24 cellular contexts compared by ENCODE assay signal in genomic region chr3:155031191-155031590, GRCh38. TPM values are rescaled to one million over a fixed set of nuclear protein-coding genes. Genes with fewer than 3 reads are reported as not detected.
A peak's percentile ranks its signal among the peaks of the same experiment; 100 is the strongest.
DNase-seq lines count a peak whose midpoint lies in the region; ATAC-seq and TF ChIP-seq lines count a peak whose summit lies in the region.
"Had no signal": no experiment of that assay in that cellular context is flagged by ENCODE, and none has a peak within 500 bp of the region (broad histone marks: within the 10 kb centered on the region; RNA-seq: fewer than 3 reads in every experiment).

No MANE protein-coding gene starts in this region.

- H3K4me1 ChIP-seq in A673 (ENCODE audit: insufficient read depth, low read length, poor library complexity, severe bottlenecking) (peaks cover 15% of the 10 kb centered on the region), mesenchymal stem cell (ENCODE audit: control insufficient read depth, insufficient read depth, low read depth, low read length) (peaks cover 2% of the 10 kb centered on the region)
- H3K4me1 ChIP-seq: esophagus muscularis mucosa, uterus had no signal

- H4K91ac ChIP-seq in mesenchymal stem cell (ENCODE audit: low read length) = no peak overlapping the region

- no peak overlapping the region for H3K14ac ChIP-seq in mesenchymal stem cell (ENCODE audit: low read length in 2 of 2)

- no peak for ATAC-seq in HG02571 (IDR thresholded peaks at IDR 0.05; ENCODE audit: unreplicated experiment)
- ATAC-seq: heart left ventricle, left lobe of liver, Panc1 had no signal

- no peak overlapping the region for H2BK12ac ChIP-seq in mesenchymal stem cell (ENCODE audit: low read length in 2 of 2)

- DNase-seq in A673 (ENCODE audit: low spot score) (peak; percentile 6), HFFc6 (no peak), dedifferentiated amniotic fluid mesenchymal stem cell (ENCODE audit: extremely low spot score) (peak; percentile 63), mesenchymal stem cell (no peak), mucosa of gallbladder (ENCODE audit: low spot score) (no peak), anterior cingulate cortex (lab: John Stamatoyannopoulos, UW) (no peak)
- no peak for DNase-seq in activated naive CD4-positive, alpha-beta T cell treated with anti-CD3 and anti-CD28 coated beads, Interleukin-2, amount 10 ng/mL, durations not matched to agents 7 days and 5 days
- DNase-seq: activated CD4-positive, alpha-beta memory T cell treated with anti-CD3 and anti-CD28 coated beads for 36 hours; activated gamma-delta T cell; amygdala; C1 segment of cervical spinal cord; effector CD8-positive, alpha-beta T cell; heart left ventricle; KG1; NCI-H2029 treated with DMSO at 0.1 percent for 48 hours; NCI-H446; uterus had no signal

- no peaks in the 10 kb centered on the region; the same call in 1 of the 2 replicates for H3K27me3 Mint-ChIP-seq in HFFc6 (ENCODE audit: insufficient read depth)
- no peaks in the 10 kb centered on the region for H3K27me3 Mint-ChIP-seq in activated naive CD4-positive, alpha-beta T cell treated with anti-CD3 and anti-CD28 coated beads, Interleukin-2, amount 10 ng/mL, durations not matched to agents 7 days and 5 days
- H3K27me3 Mint-ChIP-seq: activated CD4-positive, alpha-beta memory T cell treated with anti-CD3 and anti-CD28 coated beads for 36 hours; central memory CD8-positive, alpha-beta T cell had no signal

- no peak overlapping the region for H3K18ac ChIP-seq in mesenchymal stem cell (ENCODE audit: low read depth in 1 of 2, low read length in 2 of 2)

- H3K4me2 ChIP-seq in mesenchymal stem cell (ENCODE audit: low read length, poor library complexity, severe bottlenecking) = no peak overlapping the region

- POLR2A ChIA-PET in A673 (lab: Charles Lee; ENCODE audit: low non-redundant PET) = no interaction called here

- TF ChIP-seq CTCF in A673 (conservative IDR thresholded peaks at IDR 0.05; ENCODE audit: low read depth, low read length) = no peak
- TF ChIP-seq CTCF in HFFc6 (IDR thresholded peaks at IDR 0.05) = no peak

- no peak overlapping the region for H2BK120ac ChIP-seq in mesenchymal stem cell (ENCODE audit: low read depth, low read length)

- intact Hi-C loops in A673 (cut with micrococcal nuclease; ENCODE audit: unreplicated experiment) = no loop called here

- no peak overlapping the region for H2AK5ac ChIP-seq in mesenchymal stem cell (ENCODE audit: low read length, severe bottlenecking)

- peak overlapping the region; percentile 81 for H3K9ac ChIP-seq in mesenchymal stem cell (ENCODE audit: low read length)

- H3K9me3 Mint-ChIP-seq in HFFc6 = no peaks in the 10 kb centered on the region
- no peaks in the 10 kb centered on the region for H3K9me3 Mint-ChIP-seq in activated naive CD4-positive, alpha-beta T cell treated with anti-CD3 and anti-CD28 coated beads, Interleukin-2, amount 10 ng/mL, durations not matched to agents 7 days and 5 days
- H3K9me3 Mint-ChIP-seq: neural crest cell had no signal

- no peak overlapping the region for H2BK15ac ChIP-seq in mesenchymal stem cell (ENCODE audit: low read depth, poor library complexity, severe bottlenecking)

- H3K36me3 Mint-ChIP-seq in HFFc6 (ENCODE audit: low read depth) = no peaks in the 10 kb centered on the region
- no peaks in the 10 kb centered on the region for H3K36me3 Mint-ChIP-seq in activated naive CD4-positive, alpha-beta T cell treated with anti-CD3 and anti-CD28 coated beads, Interleukin-2, amount 10 ng/mL, durations not matched to agents 7 days and 5 days
- H3K36me3 Mint-ChIP-seq: activated CD4-positive, alpha-beta memory T cell treated with anti-CD3 and anti-CD28 coated beads for 36 hours had no signal

- no peak overlapping the region for H2BK5ac ChIP-seq in mesenchymal stem cell (ENCODE audit: low read depth, low read length, poor library complexity, severe bottlenecking)

- BruUV-seq in A673 (replicated peaks; lab: Mats Ljungman, UMichigan) = no TSS peak

- H3K27me3 ChIP-seq in A673 (replicated peaks; ENCODE audit: insufficient read depth, low read depth, low read length, poor library complexity) (no peaks in the 10 kb centered on the region), mesenchymal stem cell (ENCODE audit: control insufficient read depth in 1 of 2, insufficient read depth in 1 of 2, low read length in 2 of 2) (no peaks in the 10 kb centered on the region)
- H3K27me3 ChIP-seq: esophagus muscularis mucosa, heart left ventricle, uterus had no signal

- H4K8ac ChIP-seq in mesenchymal stem cell (ENCODE audit: low read length) = no peak overlapping the region

- H2AFZ ChIP-seq in mesenchymal stem cell (ENCODE audit: low read depth, low read length) = no peak overlapping the region

- H3K79me1 ChIP-seq in mesenchymal stem cell (replicated peaks; ENCODE audit: low read length, poor library complexity, severe bottlenecking) = no peaks in the 10 kb centered on the region

- H3K23ac ChIP-seq in mesenchymal stem cell (ENCODE audit: low read length in 2 of 2) = no peak overlapping the region

- H3K9me3 ChIP-seq in A673 (ENCODE audit: low read depth, low read length, poor library complexity, severe bottlenecking) = peaks cover 4% of the 10 kb centered on the region
- H3K9me3 ChIP-seq in mesenchymal stem cell (ENCODE audit: control insufficient read depth, low read length) = no peaks in the 10 kb centered on the region
- H3K9me3 ChIP-seq: esophagus muscularis mucosa, uterus had no signal

- H3K27ac ChIP-seq in A673 (ENCODE audit: low read depth, low read length, poor library complexity, severe bottlenecking) (no peak overlapping the region), mesenchymal stem cell (ENCODE audit: low read length, poor library complexity, severe bottlenecking) (no peak overlapping the region)
- H3K27ac ChIP-seq: esophagus muscularis mucosa, uterus had no signal

- CTCF ChIA-PET in A673 (lab: Charles Lee) = no interaction called here
- CTCF ChIA-PET in activated naive CD4-positive, alpha-beta T cell treated with anti-CD3 and anti-CD28 coated beads, Interleukin-2, amount 10 ng/mL, durations not matched to agents 7 days and 5 days (lab: Charles Lee) = no interaction called here

- H3K4me3 ChIP-seq in A673 (ENCODE audit: low read depth, low read length, poor library complexity, severe bottlenecking) = no peak overlapping the region
- H3K4me3 ChIP-seq in mesenchymal stem cell (ENCODE audit: insufficient read depth in 1 of 2, low read depth in 1 of 2, low read length in 2 of 2) = peak overlapping the region in 1 of 2 experiments; percentile 15
- H3K4me3 ChIP-seq: esophagus muscularis mucosa, heart left ventricle, uterus had no signal

- H3K27ac Mint-ChIP-seq in HFFc6 = peak overlapping the region; percentile 2; the same call in 1 of the 2 replicates
- H3K27ac Mint-ChIP-seq in activated naive CD4-positive, alpha-beta T cell treated with anti-CD3 and anti-CD28 coated beads, Interleukin-2, amount 10 ng/mL, durations not matched to agents 7 days and 5 days = no peak overlapping the region
- H3K27ac Mint-ChIP-seq: activated CD4-positive, alpha-beta memory T cell treated with anti-CD3 and anti-CD28 coated beads for 36 hours; WTC11 had no signal

- no peak overlapping the region for H3K4ac ChIP-seq in mesenchymal stem cell (ENCODE audit: low read depth in 1 of 2, low read length in 2 of 2)

- peaks cover 52% of the 10 kb centered on the region for H3K4me1 Mint-ChIP-seq in HFFc6 (ENCODE audit: low read depth)
- H3K4me1 Mint-ChIP-seq in activated naive CD4-positive, alpha-beta T cell treated with anti-CD3 and anti-CD28 coated beads, Interleukin-2, amount 10 ng/mL, durations not matched to agents 7 days and 5 days = no peaks in the 10 kb centered on the region
- H3K4me1 Mint-ChIP-seq: central memory CD8-positive, alpha-beta T cell had no signal

- H3K4me3 Mint-ChIP-seq in HFFc6 = peak overlapping the region; percentile 10; the same call in 1 of the 2 replicates
- no peak overlapping the region for H3K4me3 Mint-ChIP-seq in activated naive CD4-positive, alpha-beta T cell treated with anti-CD3 and anti-CD28 coated beads, Interleukin-2, amount 10 ng/mL, durations not matched to agents 7 days and 5 days
- H3K4me3 Mint-ChIP-seq: activated CD4-positive, alpha-beta memory T cell treated with anti-CD3 and anti-CD28 coated beads for 36 hours; central memory CD8-positive, alpha-beta T cell; neural crest cell; WTC11 had no signal

- H3K36me3 ChIP-seq in A673 (ENCODE audit: insufficient read depth, low read length, poor library complexity, severe bottlenecking) = no peaks in the 10 kb centered on the region
- no peaks in the 10 kb centered on the region for H3K36me3 ChIP-seq in mesenchymal stem cell (ENCODE audit: control insufficient read depth in 1 of 2, insufficient read depth in 2 of 2, low read depth in 1 of 2, low read length in 2 of 2)
- H3K36me3 ChIP-seq: esophagus muscularis mucosa, heart left ventricle, uterus had no signal

RNA-seq across cellular contexts. Expression of gene MME, which starts 48.9 kb away (rescaled TPM):
- total RNA-seq in A673 (2021) (not detected in 2 replicates), mucosa of gallbladder (111 TPM)
- total RNA-seq in HFFc6 (2021; fragmentation: NEBNext Ultra II Directional; extraction: Animal tissue kit (Norgen Biotek cat#: 25700)) = 10 to 100 TPM; 40.3 to 85.5 (median 67.1) TPM
- polyA plus RNA-seq in mesenchymal stem cell (2013, experiment 1 of 2) = 87.9 TPM
- polyA plus RNA-seq in mesenchymal stem cell (2013, experiment 2 of 2) = 88.5 TPM
- total RNA-seq: activated CD4-positive, alpha-beta memory T cell treated with anti-CD3 and anti-CD28 coated beads for 36 hours had no signal

Comparison
In these comparisons a context has a peak if more than half of its experiments do, and no peak if none do; other contexts are left out.
1. DNase-seq: peak in A673 (single experiment) and dedifferentiated amniotic fluid mesenchymal stem cell (single experiment); none in HFFc6 (single experiment), mesenchymal stem cell (single experiment), activated naive CD4-positive, alpha-beta T cell treated with anti-CD3 and anti-CD28 coated beads, Interleukin-2, amount 10 ng/mL, durations not matched to agents 7 days and 5 days (single experiment), mucosa of gallbladder (single experiment) and anterior cingulate cortex (0 of 58).
2. RNA of gene MME, which starts 48.9 kb away (total RNA-seq): 111 TPM in mucosa of gallbladder (single experiment) and 40.3 to 85.5 TPM in HFFc6; not detected in A673; every median in the first group is over 10 times any median in the second.